25 cellular contexts compared by ENCODE assay signal in genomic region chr3:190018460-190018859, GRCh38.
"Had no signal": no experiment of that assay in that cellular context is flagged by ENCODE, and none has a peak within 500 bp of the region (broad histone marks: within the 10 kb centered on the region; RNA-seq: fewer than 3 reads in every experiment).

No MANE protein-coding gene starts in this region.

- H3K36me3 Mint-ChIP-seq: activated naive CD8-positive, alpha-beta T cell treated with anti-CD3 and anti-CD28 coated beads for 36 hours had no signal

- H3K27ac ChIP-seq: brain microvascular endothelial cell, VCaP had no signal

- H3K9me3 Mint-ChIP-seq: activated CD8-positive, alpha-beta T cell treated with anti-CD3 and anti-CD28 coated beads for 36 hours; activated naive CD8-positive, alpha-beta T cell treated with anti-CD3 and anti-CD28 coated beads for 36 hours; activated T-cell treated with anti-CD3 and anti-CD28 coated beads, Interleukin-2, amount 50 U/mL, for 72 hours; activated T-helper 17 cell treated with anti-CD3 and anti-CD28 coated beads, Interleukin-2, amount 50 U/mL, for 72 hours had no signal

- H3K4me3 Mint-ChIP-seq: activated CD8-positive, alpha-beta T cell treated with anti-CD3 and anti-CD28 coated beads for 36 hours; activated naive CD8-positive, alpha-beta T cell treated with anti-CD3 and anti-CD28 coated beads for 36 hours; activated T-cell treated with anti-CD3 and anti-CD28 coated beads, Interleukin-2, amount 50 U/mL, for 72 hours; activated T-helper 17 cell treated with anti-CD3 and anti-CD28 coated beads, Interleukin-2, amount 50 U/mL, for 72 hours had no signal

- H3K4me1 Mint-ChIP-seq: activated naive CD8-positive, alpha-beta T cell treated with anti-CD3 and anti-CD28 coated beads for 36 hours; activated T-helper 17 cell treated with anti-CD3 and anti-CD28 coated beads, Interleukin-2, amount 50 U/mL, for 72 hours had no signal

- H3K27ac Mint-ChIP-seq: activated CD8-positive, alpha-beta T cell treated with anti-CD3 and anti-CD28 coated beads for 36 hours; activated naive CD8-positive, alpha-beta T cell treated with anti-CD3 and anti-CD28 coated beads for 36 hours; activated T-cell treated with anti-CD3 and anti-CD28 coated beads, Interleukin-2, amount 50 U/mL, for 72 hours; activated T-helper 17 cell treated with anti-CD3 and anti-CD28 coated beads, Interleukin-2, amount 50 U/mL, for 72 hours had no signal

- H3K36me3 ChIP-seq: brain microvascular endothelial cell had no signal

- DNase-seq: activated CD4-positive, alpha-beta T cell treated with anti-CD3 and anti-CD28 coated beads for 1 hour; activated CD4-positive, alpha-beta T cell treated with anti-CD3 and anti-CD28 coated beads for 48 hours; activated CD4-positive, CD25-positive, alpha-beta regulatory T cell; activated CD8-positive, alpha-beta T cell treated with anti-CD3 and anti-CD28 coated beads for 36 hours; activated effector memory CD4-positive, alpha-beta T cell treated with anti-CD3 and anti-CD28 coated beads, Interleukin-2, amount 50 U/mL, for 16 hours; activated naive CD4-positive, alpha-beta T cell; activated naive CD4-positive, alpha-beta T cell treated with anti-CD3 and anti-CD28 coated beads, Interleukin-2, amount 50 U/mL, for 16 hours; activated naive CD8-positive, alpha-beta T cell treated with anti-CD3 and anti-CD28 coated beads for 36 hours; activated T-cell treated with anti-CD3 and anti-CD28 coated beads, Interleukin-2, amount 50 U/mL, for 1 hour; activated T-cell treated with anti-CD3 and anti-CD28 coated beads, Interleukin-2, amount 50 U/mL, for 72 hours; aorta; cerebellar nuclear complex; NCI-H1436; NCI-H1694; NCI-H1930; NCI-H2081 treated with DMSO at 0.1 percent for 48 hours; NCI-H345; RPMI8226; SIG-M5; T-helper 1 cell; T-helper 2 cell; T-helper 9 cell had no signal

- ATAC-seq: activated CD8-positive, alpha-beta T cell treated with anti-CD3 and anti-CD28 coated beads for 36 hours; activated T-cell treated with anti-CD3 and anti-CD28 coated beads, Interleukin-2, amount 50 U/mL, for 72 hours; activated T-helper 17 cell treated with anti-CD3 and anti-CD28 coated beads, Interleukin-2, amount 50 U/mL, for 72 hours had no signal

- H3K27me3 ChIP-seq: brain microvascular endothelial cell had no signal
